ENCODE assay signal across 8 cellular contexts in the genomic region with DNA sequence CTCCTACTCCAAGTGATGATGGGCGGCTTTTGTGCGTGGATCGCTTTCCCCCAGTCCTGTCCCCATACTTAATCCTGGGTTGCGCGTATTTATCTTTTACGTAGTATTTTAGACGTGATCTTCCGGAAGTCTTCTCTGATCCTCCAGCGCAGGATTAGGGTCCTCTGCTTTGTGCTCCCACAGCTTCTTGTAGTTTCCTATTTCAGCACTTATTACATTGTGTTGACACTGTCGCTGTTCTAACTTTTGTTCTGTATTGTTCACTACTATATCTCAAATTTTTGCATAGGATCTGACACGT. TPM values are rescaled to one million over a fixed set of nuclear protein-coding genes. Genes with fewer than 3 reads are reported as not detected.
DNase-seq lines count a peak whose midpoint lies in the region; ATAC-seq, FAIRE-seq and TF ChIP-seq lines count a peak whose summit lies in the region.

No MANE protein-coding gene starts in this region.

- no peak for TF ChIP-seq RAD21 in K562 (CRISPR knock-in tag; conservative IDR thresholded peaks at IDR 0.05 in 1 of 2, IDR thresholded peaks at IDR 0.05 in 1 of 2)

- H3K79me2 ChIP-seq in K562 (ENCODE audit: control insufficient read depth, insufficient read depth, low read length): peaks cover 44% of the 10 kb centered on the region

- WGBS in K562 (ENCODE audit: insufficient coverage, low coverage, missing lambda C conversion rate): 2% methylated on average over 11 of the region's 11 CpGs
- WGBS in mesodermal cell (ENCODE audit: insufficient coverage in 2 of 2), 2 experiments: 5 to 10% methylated on average over 8 to 10 of the region's 11 CpGs

- no peak for TF ChIP-seq EP300 in K562 (IDR thresholded peaks at IDR 0.05; ENCODE audit: low read length)

- no peak for TF ChIP-seq CTCF in A673 (conservative IDR thresholded peaks at IDR 0.05; ENCODE audit: low read depth, low read length)
- no peak for TF ChIP-seq CTCF in K562 (IDR thresholded peaks at IDR 0.05 in 2 of 3, conservative IDR thresholded peaks at IDR 0.05 in 1 of 3; ENCODE audit: insufficient read depth in 2 of 3, low read depth in 1 of 3, low read length in 3 of 3)

- no peaks in the 10 kb centered on the region for H3K9me1 ChIP-seq in K562 (ENCODE audit: control insufficient read depth, insufficient read depth, low read length)

- peak overlapping the region; percentile 89 to 94 for H3K9ac ChIP-seq in K562 (ENCODE audit: insufficient read depth in 1 of 2, low read depth in 2 of 2, low read length in 2 of 2)

- H3K4me3 ChIP-seq in A673 (ENCODE audit: low read depth, low read length, poor library complexity, severe bottlenecking) (peak overlapping the region; percentile 71), HAP-1 (peak overlapping the region; percentile 94), K562 (peak overlapping the region; percentile 96), mesodermal cell (ENCODE audit: extremely low read depth, insufficient read depth, low read length, poor library complexity, severe bottlenecking) (peak overlapping the region; percentile 90)

- no peaks in the 10 kb centered on the region; the same call in 1 of the 2 replicates for H4K20me1 ChIP-seq in K562 (replicated peaks; ENCODE audit: control insufficient read depth, insufficient read depth, low read length)

- in situ Hi-C loops in HAP-1 (cut with MboI; ENCODE audit: low sequenced_read_pairs) (no loop called here), K562 (cut with MboI) (no loop called here)

- H3K27me3 ChIP-seq in A673 (replicated peaks; ENCODE audit: insufficient read depth, low read depth, low read length, poor library complexity): no peaks in the 10 kb centered on the region
- no peaks in the 10 kb centered on the region for H3K27me3 ChIP-seq in HAP-1 (ENCODE audit: low read depth)
- H3K27me3 ChIP-seq in K562 (ENCODE audit: control insufficient read depth in 2 of 2, insufficient read depth in 2 of 2, low read length in 2 of 2): no peaks in the 10 kb centered on the region; a peak in 1 of 5 replicates

- no peak for TF ChIP-seq POLR2A in K562 (conservative IDR thresholded peaks at IDR 0.05)

- H3K4me1 ChIP-seq in A673 (ENCODE audit: insufficient read depth, low read length, poor library complexity, severe bottlenecking) (peaks cover 10% of the 10 kb centered on the region), HAP-1 (peaks cover 11% of the 10 kb centered on the region), K562 (replicated peaks in 1 of 2; ENCODE audit: control insufficient read depth in 2 of 2, insufficient read depth in 2 of 2, low read length in 2 of 2) (peaks cover 4 to 10% of the 10 kb centered on the region in 2 experiments; a peak in 3 of 5 replicates), mesodermal cell (ENCODE audit: control insufficient read depth, insufficient read depth, low read length, poor library complexity, severe bottlenecking) (peaks cover 6% of the 10 kb centered on the region)

- H3K27ac ChIP-seq in A673 (ENCODE audit: low read depth, low read length, poor library complexity, severe bottlenecking) (peak overlapping the region; percentile 69), K562 (ENCODE audit: extremely low read depth, low read depth, low read length) (peak overlapping the region; percentile 95), mesodermal cell (ENCODE audit: low read depth, low read length, severe bottlenecking) (peak overlapping the region; percentile 51)

- FAIRE-seq in K562 (lab: Jason Lieb, UNC): no peak

- POLR2A ChIA-PET in A673 (lab: Charles Lee; ENCODE audit: low non-redundant PET) (interaction anchor here (0.7 kb wide), 1 partner anchor 52 kb away, joined by 5 read pairs; the partner anchor contains the start of gene ZMAT2), K562 (lab: Yijun Ruan, JAX) (interaction anchor here (0.6 to 3.3 kb wide), 34 partner anchors 9 to 246 kb away, joined by 3 to 25 read pairs (median 6); partner anchors contain the start of genes ANKHD1, APBB3, EIF4EBP3 and HARS1)

- H3K9me3 ChIP-seq in A673 (ENCODE audit: low read depth, low read length, poor library complexity, severe bottlenecking) (no peaks in the 10 kb centered on the region), HAP-1 (no peaks in the 10 kb centered on the region), K562 (replicated peaks; ENCODE audit: control insufficient read depth, insufficient read depth, low read depth, low read length) (no peaks in the 10 kb centered on the region), mesodermal cell (ENCODE audit: control insufficient read depth, low read length) (no peaks in the 10 kb centered on the region)

- intact Hi-C loops in A673 (cut with micrococcal nuclease; ENCODE audit: unreplicated experiment): no loop called here
- intact Hi-C loops in K562 (cut with micrococcal nuclease): no loop called here

- TSS peak; percentile 77 for BruUV-seq in A673 (replicated peaks; lab: Mats Ljungman, UMichigan)
- TSS peak; percentile 80 for BruUV-seq in K562 (replicated peaks; lab: Mats Ljungman, UMichigan)

- H3K36me3 ChIP-seq in A673 (ENCODE audit: insufficient read depth, low read length, poor library complexity, severe bottlenecking) (peaks cover 65% of the 10 kb centered on the region), HAP-1 (replicated peaks) (peaks cover 61% of the 10 kb centered on the region), K562 (ENCODE audit: control insufficient read depth, insufficient read depth, low read length) (peaks cover 78% of the 10 kb centered on the region), mesodermal cell (ENCODE audit: control insufficient read depth, insufficient read depth, low read length) (peaks cover 65% of the 10 kb centered on the region)

- no peak for DNase-seq in A673 (ENCODE audit: low spot score)
- no peak for DNase-seq in HAP-1 (ENCODE audit: low spot score in 2 of 2)
- DNase-seq in K562 (ENCODE audit: extremely low read depth in 1 of 4, low spot score in 3 of 4): peak in 1 of 4 experiments; percentile 54
- DNase-seq in HT-29 (ENCODE audit: low spot score): no peak
- no peak for DNase-seq in NOMO-1 treated with dmso at 0.1 percent for 144 hours (lab: John Stamatoyannopoulos, UW; ENCODE audit: unreplicated experiment)

- peak overlapping the region; percentile 100 for H3K4me2 ChIP-seq in K562 (ENCODE audit: insufficient read depth, low read length)

- H2AFZ ChIP-seq in K562 (ENCODE audit: low read depth, low read length): peak overlapping the region; percentile 95

- CTCF ChIA-PET in A673 (lab: Charles Lee) (interaction anchor here (0.5 to 0.7 kb wide), 2 partner anchors 404 to 841 kb away, joined by 3 to 4 read pairs; partner anchors contain the start of gene PCDHGC5), K562 (lab: Yijun Ruan, JAX; ENCODE audit: low intra/inter-chr PET ratio) (interaction anchor here (0.7 kb wide), 1 partner anchor 284 kb away, joined by 4 read pairs; no protein-coding TSS in a partner anchor)

- ATAC-seq in K562 (peak; percentile 3), HG02610 (IDR thresholded peaks at IDR 0.05; ENCODE audit: unreplicated experiment) (no peak), GM18502 (IDR thresholded peaks at IDR 0.05; ENCODE audit: poor library complexity, unreplicated experiment) (no peak)

RNA-seq across cellular contexts. Expression of gene IK, which starts 0.5 kb away (rescaled TPM):
- total RNA-seq in A673 (2021) (116 and 120 TPM in 2 replicates), K562 (2014; rRNA removed) (150 and 170 TPM in 2 replicates), K562 (2014; rRNA removed; fragmentation: Illumina TruSeq; extraction: Trizol) (138 and 149 TPM in 2 replicates), K562 (2015; rRNA removed; fragmentation: Illumina TruSeq; extraction: Trizol) (158 and 164 TPM in 2 replicates), K562 (2021) (81.9 and 93.0 TPM in 2 replicates)
- total RNA-seq in K562 (2011; cell fraction: chromatin; rRNA removed; ENCODE audit: low replicate concordance): 95.6 and 166 TPM in 2 replicates
- total RNA-seq in K562 (2011; cell fraction: nucleolus; rRNA removed): 44.7 and 60.0 TPM in 2 replicates
- 73.0 and 85.0 TPM in 2 replicates for total RNA-seq in K562 (2011; cell fraction: nucleoplasm; rRNA removed)
- polyA plus RNA-seq in K562 (2011; rRNA removed) (107 and 140 TPM in 2 replicates), K562 (2014; fragmentation: Illumina TruSeq; extraction: Trizol) (187 and 203 TPM in 2 replicates), K562 (2014; fragmentation: Nextera tagmentation; extraction: Ambion mirVana) (100 to 1,000 TPM in 1 of 2 experiments, 10 to 100 TPM in 1; 89.2 to 182 TPM), K562 (2014; rRNA removed) (137 and 176 TPM in 2 replicates)
- polyA plus RNA-seq in K562 (2011; cell fraction: cytosol; rRNA removed): 52.3 and 71.9 TPM in 2 replicates
- 150 and 151 TPM in 2 replicates for polyA plus RNA-seq in K562 (2011; cell fraction: nucleus; rRNA removed)
- 117 and 133 TPM in 2 replicates for polyA plus RNA-seq in K562 (2012)
- 133 and 180 TPM in 2 replicates for polyA minus RNA-seq in K562 (2011; rRNA and poly(A)+ RNA removed)
- 42.0 and 55.4 TPM in 2 replicates for polyA minus RNA-seq in K562 (2011; cell fraction: cytosol; rRNA and poly(A)+ RNA removed)
- polyA minus RNA-seq in K562 (2011; cell fraction: nucleus; rRNA and poly(A)+ RNA removed): 47.0 and 74.2 TPM in 2 replicates
- 99.4 TPM for polyA plus RNA-seq in mesodermal cell (2013, experiment 1 of 2)
- 97.7 TPM for polyA plus RNA-seq in mesodermal cell (2013, experiment 2 of 2)
- total RNA-seq in HT-29 (2014; rRNA removed; shearing (Covaris generic)): 48.3 and 62.7 TPM in 2 replicates

RNA-seq across cellular contexts. Expression of gene NDUFA2, which starts 0.7 kb away (rescaled TPM):
- total RNA-seq in A673 (2021) (60.0 and 63.4 TPM in 2 replicates), K562 (2014; rRNA removed) (136 and 209 TPM in 2 replicates), K562 (2014; rRNA removed; fragmentation: Illumina TruSeq; extraction: Trizol) (63.3 and 69.1 TPM in 2 replicates), K562 (2015; rRNA removed; fragmentation: Illumina TruSeq; extraction: Trizol) (103 and 105 TPM in 2 replicates), K562 (2021) (120 and 125 TPM in 2 replicates)
- 7.6 and 18.9 TPM in 2 replicates for total RNA-seq in K562 (2011; cell fraction: chromatin; rRNA removed; ENCODE audit: low replicate concordance)
- total RNA-seq in K562 (2011; cell fraction: nucleolus; rRNA removed): 40.4 and 43.6 TPM in 2 replicates
- 24.4 and 32.7 TPM in 2 replicates for total RNA-seq in K562 (2011; cell fraction: nucleoplasm; rRNA removed)
- polyA plus RNA-seq in K562 (2011; rRNA removed) (184 and 187 TPM in 2 replicates), K562 (2014; fragmentation: Illumina TruSeq; extraction: Trizol) (77.4 and 113 TPM in 2 replicates), K562 (2014; fragmentation: Nextera tagmentation; extraction: Ambion mirVana) (100 to 1,000 TPM; 480 to 497 TPM), K562 (2014; rRNA removed) (209 and 284 TPM in 2 replicates)
- 176 and 243 TPM in 2 replicates for polyA plus RNA-seq in K562 (2011; cell fraction: cytosol; rRNA removed)
- 81.1 and 91.8 TPM in 2 replicates for polyA plus RNA-seq in K562 (2011; cell fraction: nucleus; rRNA removed)
- polyA plus RNA-seq in K562 (2012): 147 and 206 TPM in 2 replicates
- polyA minus RNA-seq in K562 (2011; rRNA and poly(A)+ RNA removed): 15.2 and 15.6 TPM in 2 replicates
- polyA minus RNA-seq in K562 (2011; cell fraction: cytosol; rRNA and poly(A)+ RNA removed): 20.1 and 29.9 TPM in 2 replicates
- 15.6 and 21.9 TPM in 2 replicates for polyA minus RNA-seq in K562 (2011; cell fraction: nucleus; rRNA and poly(A)+ RNA removed)
- 104 TPM for polyA plus RNA-seq in mesodermal cell (2013, experiment 1 of 2)
- 96.7 TPM for polyA plus RNA-seq in mesodermal cell (2013, experiment 2 of 2)
- total RNA-seq in HT-29 (2014; rRNA removed; shearing (Covaris generic)): 112 and 134 TPM in 2 replicates

RNA-seq across cellular contexts. Expression of gene TMCO6, which starts 8.8 kb away (rescaled TPM):
- total RNA-seq in A673 (2021) (24.1 and 26.5 TPM in 2 replicates), K562 (2014; rRNA removed) (21.4 and 32.9 TPM in 2 replicates), K562 (2014; rRNA removed; fragmentation: Illumina TruSeq; extraction: Trizol) (8.3 and 10.3 TPM in 2 replicates), K562 (2015; rRNA removed; fragmentation: Illumina TruSeq; extraction: Trizol) (10.6 and 11.5 TPM in 2 replicates), K562 (2021) (23.5 and 24.4 TPM in 2 replicates)
- total RNA-seq in K562 (2011; cell fraction: chromatin; rRNA removed; ENCODE audit: low replicate concordance): 97.2 and 222 TPM in 2 replicates
- total RNA-seq in K562 (2011; cell fraction: nucleolus; rRNA removed): 127 and 130 TPM in 2 replicates
- 107 and 115 TPM in 2 replicates for total RNA-seq in K562 (2011; cell fraction: nucleoplasm; rRNA removed)
- polyA plus RNA-seq in K562 (2011; rRNA removed) (26.9 and 28.5 TPM in 2 replicates), K562 (2014; fragmentation: Illumina TruSeq; extraction: Trizol) (16.7 and 18.0 TPM in 2 replicates), K562 (2014; fragmentation: Nextera tagmentation; extraction: Ambion mirVana) (1 to 10 TPM; 3.4 to 5.1 TPM), K562 (2014; rRNA removed) (32.5 and 46.4 TPM in 2 replicates)
- 29.2 and 30.3 TPM in 2 replicates for polyA plus RNA-seq in K562 (2011; cell fraction: cytosol; rRNA removed)
- 196 and 262 TPM in 2 replicates for polyA plus RNA-seq in K562 (2011; cell fraction: nucleus; rRNA removed)
- 18.6 and 22.1 TPM in 2 replicates for polyA plus RNA-seq in K562 (2012)
- polyA minus RNA-seq in K562 (2011; rRNA and poly(A)+ RNA removed): 11.5 and 15.9 TPM in 2 replicates
- 6.1 and 10.0 TPM in 2 replicates for polyA minus RNA-seq in K562 (2011; cell fraction: cytosol; rRNA and poly(A)+ RNA removed)
- polyA minus RNA-seq in K562 (2011; cell fraction: nucleus; rRNA and poly(A)+ RNA removed): 49.9 and 56.8 TPM in 2 replicates
- 15.0 TPM for polyA plus RNA-seq in mesodermal cell (2013, experiment 1 of 2)
- 11.4 TPM for polyA plus RNA-seq in mesodermal cell (2013, experiment 2 of 2)
- 39.5 and 52.2 TPM in 2 replicates for total RNA-seq in HT-29 (2014; rRNA removed; shearing (Covaris generic))

RNA-seq across cellular contexts. Expression of gene CD14, which starts 15.1 kb away (rescaled TPM):
- total RNA-seq in A673 (2021): 0.41 and 0.48 TPM in 2 replicates
- total RNA-seq in K562 (2011; cell fraction: chromatin; rRNA removed; ENCODE audit: low replicate concordance): 0.39 and 0.46 TPM in 2 replicates
- 0.26 and 0.33 TPM in 2 replicates for total RNA-seq in K562 (2011; cell fraction: nucleolus; rRNA removed)
- 0.51 TPM in 1 of 2 replicates, not detected in the other for total RNA-seq in K562 (2011; cell fraction: nucleoplasm; rRNA removed)
- 0.09 TPM in 1 of 2 replicates, not detected in the other for total RNA-seq in K562 (2014; rRNA removed)
- 0.07 TPM in 1 of 2 replicates, not detected in the other for total RNA-seq in K562 (2014; rRNA removed; fragmentation: Illumina TruSeq; extraction: Trizol)
- total RNA-seq in K562 (2015; rRNA removed; fragmentation: Illumina TruSeq; extraction: Trizol): 0.14 and 0.15 TPM in 2 replicates
- 0.31 and 0.47 TPM in 2 replicates for total RNA-seq in K562 (2021)
- 0.13 and 0.23 TPM in 2 replicates for polyA plus RNA-seq in K562 (2011; rRNA removed)
- 0.28 and 0.47 TPM in 2 replicates for polyA plus RNA-seq in K562 (2011; cell fraction: cytosol; rRNA removed)
- polyA plus RNA-seq in K562 (2011; cell fraction: nucleus; rRNA removed): 0.11 and 0.67 TPM in 2 replicates
- polyA plus RNA-seq in K562 (2012): 0.17 and 0.29 TPM in 2 replicates
- polyA plus RNA-seq in K562 (2014; fragmentation: Illumina TruSeq; extraction: Trizol): not detected in 2 replicates
- under 1 TPM in 1 of 2 experiments, not detected in 1; 0.15 TPM for polyA plus RNA-seq in K562 (2014; fragmentation: Nextera tagmentation; extraction: Ambion mirVana)
- 0.32 and 1.0 TPM in 2 replicates for polyA plus RNA-seq in K562 (2014; rRNA removed)
- not detected in 2 replicates for polyA minus RNA-seq in K562 (2011; rRNA and poly(A)+ RNA removed)
- polyA minus RNA-seq in K562 (2011; cell fraction: cytosol; rRNA and poly(A)+ RNA removed): not detected in 2 replicates
- polyA minus RNA-seq in K562 (2011; cell fraction: nucleus; rRNA and poly(A)+ RNA removed): 0.22 and 0.27 TPM in 2 replicates
- polyA plus RNA-seq in mesodermal cell (2013, experiment 1 of 2): 4.6 TPM
- polyA plus RNA-seq in mesodermal cell (2013, experiment 2 of 2): 4.1 TPM
- 8.0 and 12.2 TPM in 2 replicates for total RNA-seq in HT-29 (2014; rRNA removed; shearing (Covaris generic))

RNA-seq across cellular contexts. Expression of gene WDR55, which starts 16.6 kb away (rescaled TPM):
- total RNA-seq in A673 (2021): 31.1 and 33.2 TPM in 2 replicates
- total RNA-seq in K562 (2011; cell fraction: chromatin; rRNA removed; ENCODE audit: low replicate concordance): 99.1 and 166 TPM in 2 replicates
- 88.7 and 109 TPM in 2 replicates for total RNA-seq in K562 (2011; cell fraction: nucleolus; rRNA removed)
- 85.1 and 87.8 TPM in 2 replicates for total RNA-seq in K562 (2011; cell fraction: nucleoplasm; rRNA removed)
- 24.9 and 27.3 TPM in 2 replicates for total RNA-seq in K562 (2014; rRNA removed)
- total RNA-seq in K562 (2014; rRNA removed; fragmentation: Illumina TruSeq; extraction: Trizol): 20.5 and 21.8 TPM in 2 replicates
- 29.3 and 30.0 TPM in 2 replicates for total RNA-seq in K562 (2015; rRNA removed; fragmentation: Illumina TruSeq; extraction: Trizol)
- total RNA-seq in K562 (2021): 35.3 and 36.1 TPM in 2 replicates
- polyA plus RNA-seq in K562 (2011; rRNA removed): 37.4 and 44.8 TPM in 2 replicates
- 39.9 and 55.5 TPM in 2 replicates for polyA plus RNA-seq in K562 (2011; cell fraction: cytosol; rRNA removed)
- 68.1 and 108 TPM in 2 replicates for polyA plus RNA-seq in K562 (2011; cell fraction: nucleus; rRNA removed)
- polyA plus RNA-seq in K562 (2012): 24.9 and 28.0 TPM in 2 replicates
- polyA plus RNA-seq in K562 (2014; fragmentation: Illumina TruSeq; extraction: Trizol): 35.1 and 39.0 TPM in 2 replicates
- 1 to 10 TPM; 5.2 to 6.6 TPM for polyA plus RNA-seq in K562 (2014; fragmentation: Nextera tagmentation; extraction: Ambion mirVana)
- polyA plus RNA-seq in K562 (2014; rRNA removed): 44.1 and 45.0 TPM in 2 replicates
- 22.7 and 29.5 TPM in 2 replicates for polyA minus RNA-seq in K562 (2011; rRNA and poly(A)+ RNA removed)
- polyA minus RNA-seq in K562 (2011; cell fraction: cytosol; rRNA and poly(A)+ RNA removed): 12.7 and 20.9 TPM in 2 replicates
- polyA minus RNA-seq in K562 (2011; cell fraction: nucleus; rRNA and poly(A)+ RNA removed): 24.0 and 28.4 TPM in 2 replicates
- 18.6 TPM for polyA plus RNA-seq in mesodermal cell (2013, experiment 1 of 2)
- 14.3 TPM for polyA plus RNA-seq in mesodermal cell (2013, experiment 2 of 2)
- 39.1 and 45.8 TPM in 2 replicates for total RNA-seq in HT-29 (2014; rRNA removed; shearing (Covaris generic))
